ENCODE assay signal across 15 cellular contexts in the genomic region with DNA sequence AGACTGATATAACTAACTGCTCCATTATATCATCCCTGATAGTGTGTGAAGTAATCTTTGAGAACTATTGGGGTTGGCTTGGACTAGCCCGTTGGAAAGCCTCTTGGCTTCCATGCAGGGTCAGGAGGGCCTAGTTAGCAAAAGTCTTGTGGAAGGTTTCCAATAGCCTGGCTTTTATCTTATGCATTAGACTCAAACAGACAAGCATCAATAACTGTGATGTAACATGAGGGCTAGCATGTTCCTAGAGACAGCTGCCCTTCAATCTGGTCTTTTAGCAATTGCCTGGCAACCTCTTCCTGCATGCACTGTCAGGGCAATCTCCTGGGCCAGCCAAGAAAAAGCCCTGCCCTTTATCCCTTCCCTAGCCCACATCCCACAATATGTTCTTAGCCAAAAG. TPM values are rescaled to one million over a fixed set of nuclear protein-coding genes. Genes with fewer than 3 reads are reported as not detected.
A peak's percentile ranks its signal among the peaks of the same experiment; 100 is the strongest.
DNase-seq lines count a peak whose midpoint lies in the region; ATAC-seq and TF ChIP-seq lines count a peak whose summit lies in the region.
"Had no signal": no experiment of that assay in that cellular context is flagged by ENCODE, and none has a peak within 500 bp of the region (broad histone marks: within the 10 kb centered on the region; RNA-seq: fewer than 3 reads in every experiment).

No MANE protein-coding gene starts in this region.

- TF ChIP-seq CTCF in RWPE2 (IDR thresholded peaks at IDR 0.05; ENCODE audit: poor library complexity, severe bottlenecking): no peak

- H3K27ac ChIP-seq in RWPE2 (ENCODE audit: poor library complexity, severe bottlenecking) (peak overlapping the region; percentile 98), stomach smooth muscle (ENCODE audit: low read length) (peak overlapping the region; percentile 18)
- H3K27ac ChIP-seq: SK-N-MC, thyroid gland had no signal

- H3K4me3 ChIP-seq in RWPE2 (ENCODE audit: severe bottlenecking): no peak overlapping the region
- no peak overlapping the region for H3K4me3 ChIP-seq in stomach smooth muscle (ENCODE audit: low read length in 2 of 2)
- H3K4me3 ChIP-seq: SK-N-MC, thyroid gland had no signal

- no peaks in the 10 kb centered on the region for H3K9me3 ChIP-seq in RWPE2 (ENCODE audit: severe bottlenecking)
- H3K9me3 ChIP-seq in stomach smooth muscle (ENCODE audit: control insufficient read depth in 2 of 2, low read length in 2 of 2): no peaks in the 10 kb centered on the region
- H3K9me3 ChIP-seq: thyroid gland had no signal

- intact Hi-C loops in left cardiac atrium (cut with DNase I): no loop called here

- H3K36me3 ChIP-seq in RWPE2 (ENCODE audit: low read depth): no peaks in the 10 kb centered on the region
- H3K36me3 ChIP-seq in stomach smooth muscle (ENCODE audit: control insufficient read depth in 2 of 2, insufficient read depth in 2 of 2, low read length in 2 of 2): peaks cover 6 to 8% of the 10 kb centered on the region in 2 donors
- H3K36me3 ChIP-seq: thyroid gland had no signal

- no peak for ATAC-seq in RWPE2 (ENCODE audit: low read depth)
- peak; percentile 31 to 39 for ATAC-seq in left cardiac atrium
- ATAC-seq in HG03342 (IDR thresholded peaks at IDR 0.05; ENCODE audit: unreplicated experiment): no peak
- ATAC-seq in GM18868 (IDR thresholded peaks at IDR 0.05; ENCODE audit: unreplicated experiment): no peak
- ATAC-seq: activated naive CD4-positive, alpha-beta T cell treated with anti-CD3 and anti-CD28 coated beads, Interleukin-2, amount 50 U/mL, for 72 hours had no signal

- H3K4me1 ChIP-seq in RWPE2 (ENCODE audit: insufficient read depth, poor library complexity, severe bottlenecking) (peaks cover 48% of the 10 kb centered on the region), stomach smooth muscle (ENCODE audit: control insufficient read depth, insufficient read depth, low read length) (peaks cover 37% of the 10 kb centered on the region)
- H3K4me1 ChIP-seq: thyroid gland had no signal

- DNase-seq in LHCN-M2 (ENCODE audit: low read depth) (peak; percentile 61), RWPE2 (ENCODE audit: low spot score) (no peak), left cardiac atrium (no peak), KG1 (lab: John Stamatoyannopoulos, UW) (no peak)
- DNase-seq: activated T-cell treated with anti-CD3 and anti-CD28 coated beads, Interleukin-2, amount 50 U/mL, for 24 hours; DMS79 treated with DMSO at 0.1 percent for 48 hours; islet precursor cell; NCI-H2081; stimulated activated CD4-positive, alpha-beta T cell treated with anti-CD3 and anti-CD28 coated beads, Interleukin-4, amount 100 ng/mL, for 4 hours; thyroid gland had no signal

- no peak overlapping the region for H3K9ac ChIP-seq in stomach smooth muscle (ENCODE audit: low read length in 2 of 2)

- H3K27me3 ChIP-seq in RWPE2 (ENCODE audit: insufficient read depth, poor library complexity, severe bottlenecking) (no peaks in the 10 kb centered on the region), stomach smooth muscle (ENCODE audit: control insufficient read depth in 1 of 2, insufficient read depth in 2 of 2, low read length in 2 of 2) (no peaks in the 10 kb centered on the region)
- H3K27me3 ChIP-seq: thyroid gland had no signal

RNA-seq across cellular contexts. Expression of gene SLC8A1, which starts 18.2 kb away (rescaled TPM):
- 21.7 and 22.5 TPM in 2 replicates for total RNA-seq in LHCN-M2 (2014; rRNA removed)
- 7.9 TPM for polyA plus RNA-seq in LHCN-M2 (2012)
- total RNA-seq in left cardiac atrium: 100 to 1,000 TPM; 590 to 696 TPM

Comparison
In these comparisons a context has a peak if more than half of its experiments do, and no peak if none do; other contexts are left out.
1. ATAC-seq: peak in left cardiac atrium (2 of 2); none in RWPE2 (single experiment), HG03342 (single experiment) and GM18868 (single experiment).
2. RNA of gene SLC8A1, which starts 18.2 kb away (total RNA-seq): 590 to 696 TPM in left cardiac atrium; 21.7 to 22.5 TPM in LHCN-M2; every median in the first group is over 10 times any median in the second.